8 cellular contexts compared by ENCODE assay signal in the genomic region with DNA sequence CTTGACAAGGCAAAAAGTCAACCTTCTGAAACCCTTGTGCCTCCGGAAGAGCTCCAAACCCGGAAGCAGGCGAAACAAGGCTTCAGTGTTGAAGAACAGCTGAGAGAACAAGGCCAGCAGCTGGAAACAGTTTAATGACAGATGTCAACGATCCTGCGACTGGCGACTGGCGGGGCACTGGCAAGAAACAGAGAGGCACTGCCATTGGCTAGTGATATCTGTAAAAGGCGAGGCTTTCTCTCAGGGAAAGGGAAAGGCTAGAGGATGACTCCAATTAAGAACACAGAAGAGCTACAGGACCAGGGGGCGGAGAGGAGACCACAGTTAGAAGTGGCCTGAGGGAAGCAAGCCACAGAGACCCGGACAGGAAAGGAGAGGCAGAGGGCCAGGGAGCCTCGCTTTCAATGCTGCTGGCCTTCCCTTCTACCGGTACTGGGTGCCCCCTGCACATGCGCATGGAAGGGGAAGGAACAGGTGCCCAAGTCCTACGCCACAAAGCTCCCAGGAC. TPM values are rescaled to one million over a fixed set of nuclear protein-coding genes. Genes with fewer than 3 reads are reported as not detected.
DNase-seq lines count a peak whose midpoint lies in the region; ATAC-seq and TF ChIP-seq lines count a peak whose summit lies in the region.

No MANE protein-coding gene starts in this region.

- TF ChIP-seq CTCF in WI38 (IDR thresholded peaks at IDR 0.05; ENCODE audit: low read depth, low read length), result no peak
- TF ChIP-seq CTCF in sigmoid colon (IDR thresholded peaks at IDR 0.05), result no peak
- TF ChIP-seq CTCF in GM13976 (IDR thresholded peaks at IDR 0.05; ENCODE audit: borderline replicate concordance, control extremely low read depth, extremely low read depth, insufficient read depth, missing control alignments), result no peak

- WGBS in sigmoid colon, 2 donors, result 24 to 45% methylated on average over 14 of the region's 14 CpGs

- in situ Hi-C loops in GM13976 (cut with MboI; ENCODE audit: low sequenced_read_pairs, unreplicated experiment), result no loop called here

- H3K36me3 ChIP-seq in sigmoid colon, result peaks cover 0 to 11% (median 0%) of the 10 kb centered on the region in 4 donors

- TF ChIP-seq EP300 in sigmoid colon (IDR thresholded peaks at IDR 0.05), result no peak

- H3K4me1 ChIP-seq in sigmoid colon, result peaks cover 0 to 85% (median 76%) of the 10 kb centered on the region in 4 donors

- no peaks in the 10 kb centered on the region for H3K9me3 ChIP-seq in sigmoid colon

- DNase-seq in HT-29 (ENCODE audit: low spot score), result peak; percentile 59
- peak; percentile 39 for DNase-seq in left ventricle myocardium superior
- no peak for DNase-seq in sigmoid colon
- no peak for DNase-seq in NCI-H226
- no peak for DNase-seq in cerebellar cortex (ENCODE audit: low spot score)
- DNase-seq in GM13976 (ENCODE audit: low spot score), result no peak

- TF ChIP-seq POLR2A in sigmoid colon (IDR thresholded peaks at IDR 0.05), result no peak

- intact Hi-C loops in left ventricle myocardium superior (cut with micrococcal nuclease) (no loop called here), sigmoid colon (cut with DNase I) (no loop called here)

- H3K4me3 ChIP-seq in WI38 (ENCODE audit: low read depth, low read length) (peak overlapping the region; percentile 25; the same call in 1 of the 2 replicates), sigmoid colon (peak overlapping the region in 2 of 4 donors; percentile 9 to 13)

- H3K27me3 ChIP-seq in sigmoid colon, result no peaks in the 10 kb centered on the region

- ATAC-seq in left ventricle myocardium superior (peak; percentile 68), HG03108 (IDR thresholded peaks at IDR 0.05; ENCODE audit: unreplicated experiment) (no peak)

- peak overlapping the region; percentile 75 to 90 (median 82) for H3K27ac ChIP-seq in sigmoid colon

RNA-seq across cellular contexts. Expression of a gene that starts 19.4 kb away (rescaled TPM):
- total RNA-seq in HT-29 (2014; rRNA removed; shearing (Covaris generic)), result 169 and 195 TPM in 2 replicates
- total RNA-seq in left ventricle myocardium superior (551 TPM), sigmoid colon (1,000 to 10,000 TPM in 1 of 4 donors, 100 to 1,000 TPM in 3; 588 to 1,360 (median 919) TPM)
- polyA plus RNA-seq in sigmoid colon, result 100 to 1,000 TPM in 1 of 3 donors, 10 to 100 TPM in 2; 43.8 to 151 (median 50.9) TPM

Comparison
In these comparisons a context has a peak if more than half of its experiments do, and no peak if none do; other contexts are left out.
1. DNase-seq: peak in HT-29 (single experiment) and left ventricle myocardium superior (single experiment); none in sigmoid colon (single experiment), NCI-H226 (single experiment), cerebellar cortex (single experiment) and GM13976 (single experiment).